Comparison of ENCODE assay signal across 8 cellular contexts in the genomic region with DNA sequence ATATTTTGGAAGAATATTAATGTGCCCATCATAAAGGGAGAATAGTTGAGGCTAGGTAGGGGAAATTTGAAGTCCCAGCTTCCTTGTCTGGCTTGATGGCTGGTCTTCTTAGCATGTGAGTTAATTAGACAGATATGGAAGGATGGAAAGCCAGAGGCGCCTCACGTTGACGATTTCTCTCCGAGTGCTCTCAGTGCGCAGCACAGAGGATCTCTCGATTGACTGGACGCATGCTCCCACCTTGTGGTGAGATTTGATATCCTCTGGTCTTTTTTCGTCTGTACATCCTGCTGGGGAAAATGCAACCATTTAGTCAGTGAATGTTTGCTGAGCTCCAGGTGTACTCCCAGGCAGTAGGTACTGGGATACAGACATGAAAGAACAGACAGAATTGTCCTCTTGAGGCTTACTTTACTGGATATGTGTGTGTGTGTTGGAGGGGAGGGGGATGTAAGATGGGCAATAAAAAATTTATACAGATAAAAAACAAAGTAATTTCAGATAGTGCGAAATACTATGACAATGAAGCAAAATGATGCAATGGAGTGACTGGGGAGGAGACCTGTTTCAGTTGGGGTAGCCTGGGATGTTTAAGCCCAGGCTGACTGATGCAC.
DNase-seq lines count a peak whose midpoint lies in the region; ATAC-seq and TF ChIP-seq lines count a peak whose summit lies in the region.

No MANE protein-coding gene starts in this region.

- ATAC-seq in GM18498 (IDR thresholded peaks at IDR 0.05; ENCODE audit: unreplicated experiment) (peak; percentile 74), aorta (ENCODE audit: low FRiP score) (peak; percentile 88), GM21619 (IDR thresholded peaks at IDR 0.05; ENCODE audit: unreplicated experiment) (no peak)

- H3K4me3 ChIP-seq in foreskin fibroblast (ENCODE audit: low read depth in 1 of 2, low read length in 2 of 2): no peak overlapping the region
- no peak overlapping the region for H3K4me3 ChIP-seq in aorta (ENCODE audit: low read length in 2 of 2)

- H3K27ac ChIP-seq in aorta (ENCODE audit: low read depth in 1 of 2, low read length in 2 of 2): no peak overlapping the region

- peak; percentile 47 for TF ChIP-seq CTCF in foreskin fibroblast (IDR thresholded peaks at IDR 0.05; ENCODE audit: low read depth, low read length)

- TF ChIP-seq POLR2A in erythroblast (IDR thresholded peaks at IDR 0.05; ENCODE audit: low read length): no peak

- no peaks in the 10 kb centered on the region for H3K9me3 ChIP-seq in aorta (ENCODE audit: control insufficient read depth, low read length)

- no peaks in the 10 kb centered on the region for H3K4me1 ChIP-seq in aorta (ENCODE audit: control insufficient read depth in 1 of 2, insufficient read depth in 2 of 2, low read length in 2 of 2)

- no peaks in the 10 kb centered on the region for H3K27me3 ChIP-seq in aorta (ENCODE audit: control insufficient read depth in 1 of 2, insufficient read depth in 2 of 2, low read length in 1 of 2)

- H3K36me3 ChIP-seq in aorta (ENCODE audit: control insufficient read depth in 1 of 2, insufficient read depth in 2 of 2, low read length in 1 of 2): no peaks in the 10 kb centered on the region

- 11 to 12% methylated on average over 9 of the region's 9 CpGs for WGBS in aorta, 2 donors

- peak; percentile 79 for DNase-seq in LHCN-M2 (ENCODE audit: low read depth)
- DNase-seq in activated T-cell treated with anti-CD3 and anti-CD28 coated beads, Interleukin-2, amount 50 U/mL, for 1 hour: peak; percentile 64
- peak; percentile 67 to 89 for DNase-seq in foreskin fibroblast
- DNase-seq in pons (ENCODE audit: low spot score): peak; percentile 83
- peak in 1 of 2 donors; percentile 69 for DNase-seq in aorta
- no peak for DNase-seq in erythroblast (lab: John Stamatoyannopoulos, UW)

- intact Hi-C loops in aorta (cut with DNase I): loop anchor here (1.0 to 10.0 kb wide), 3 partner anchors 121 to 236 kb away; no protein-coding TSS in a partner anchor

Comparison
In these comparisons a context has a peak if more than half of its experiments do, and no peak if none do; other contexts are left out.
1. DNase-seq: peak in LHCN-M2 (single experiment), activated T-cell treated with anti-CD3 and anti-CD28 coated beads, Interleukin-2, amount 50 U/mL, for 1 hour (single experiment), foreskin fibroblast (2 of 2) and pons (single experiment); none in erythroblast (0 of 2).